ENCODE assay signal across 1 cellular context in the genomic region with DNA sequence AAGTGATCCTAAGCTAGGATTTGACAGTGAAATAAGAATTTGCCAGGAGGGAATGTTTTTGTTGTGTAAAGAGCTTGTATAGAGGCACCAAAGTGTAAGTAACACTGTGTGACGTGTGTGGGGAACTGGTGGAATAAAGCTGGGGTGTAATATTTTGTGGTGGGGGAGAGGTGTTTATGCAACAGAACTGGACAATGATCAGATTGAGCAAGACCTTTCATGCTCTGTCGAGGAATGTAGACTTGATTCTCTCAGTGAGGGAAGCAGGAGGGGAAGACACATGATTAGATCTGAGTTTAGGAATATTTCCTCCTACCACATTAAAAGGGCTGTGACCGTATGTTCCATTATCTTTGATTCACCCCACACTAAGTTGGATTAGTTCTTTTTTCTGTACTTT.
TF ChIP-seq lines count a peak whose summit lies in the region.

No MANE protein-coding gene starts in this region.

TF ChIP-seq in WTC11, 78 proteins besides CTCF, POLR2A, EP300 and RAD21 (continued from another document):
- TF ChIP-seq, protein P1, sequence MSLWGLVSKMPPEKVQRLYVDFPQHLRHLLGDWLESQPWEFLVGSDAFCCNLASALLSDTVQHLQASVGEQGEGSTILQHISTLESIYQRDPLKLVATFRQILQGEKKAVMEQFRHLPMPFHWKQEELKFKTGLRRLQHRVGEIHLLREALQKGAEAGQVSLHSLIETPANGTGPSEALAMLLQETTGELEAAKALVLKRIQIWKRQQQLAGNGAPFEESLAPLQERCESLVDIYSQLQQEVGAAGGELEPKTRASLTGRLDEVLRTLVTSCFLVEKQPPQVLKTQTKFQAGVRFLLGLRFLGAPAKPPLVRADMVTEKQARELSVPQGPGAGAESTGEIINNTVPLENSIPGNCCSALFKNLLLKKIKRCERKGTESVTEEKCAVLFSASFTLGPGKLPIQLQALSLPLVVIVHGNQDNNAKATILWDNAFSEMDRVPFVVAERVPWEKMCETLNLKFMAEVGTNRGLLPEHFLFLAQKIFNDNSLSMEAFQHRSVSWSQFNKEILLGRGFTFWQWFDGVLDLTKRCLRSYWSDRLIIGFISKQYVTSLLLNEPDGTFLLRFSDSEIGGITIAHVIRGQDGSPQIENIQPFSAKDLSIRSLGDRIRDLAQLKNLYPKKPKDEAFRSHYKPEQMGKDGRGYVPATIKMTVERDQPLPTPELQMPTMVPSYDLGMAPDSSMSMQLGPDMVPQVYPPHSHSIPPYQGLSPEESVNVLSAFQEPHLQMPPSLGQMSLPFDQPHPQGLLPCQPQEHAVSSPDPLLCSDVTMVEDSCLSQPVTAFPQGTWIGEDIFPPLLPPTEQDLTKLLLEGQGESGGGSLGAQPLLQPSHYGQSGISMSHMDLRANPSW (CRISPR knock-in tag; conservative IDR thresholded peaks at IDR 0.05; ENCODE audit: low read depth): no peak
- TF ChIP-seq GRHL2 (CRISPR knock-in tag; IDR thresholded peaks at IDR 0.05; ENCODE audit: insufficient replicate concordance, severe bottlenecking): no peak
- no peak for TF ChIP-seq ESRRA (CRISPR knock-in tag; IDR thresholded peaks at IDR 0.05; ENCODE audit: borderline replicate concordance)
